11 cellular contexts compared by ENCODE assay signal in genomic region chr5:80142996-80143395, GRCh38.
DNase-seq lines count a peak whose midpoint lies in the region; ATAC-seq and TF ChIP-seq lines count a peak whose summit lies in the region.
"Had no signal": no experiment of that assay in that cellular context is flagged by ENCODE, and none has a peak within 500 bp of the region (broad histone marks: within the 10 kb centered on the region; RNA-seq: fewer than 3 reads in every experiment).

No MANE protein-coding gene starts in this region.

- H3K4me3 ChIP-seq in OCI-LY1 (ENCODE audit: low read depth, low read length, poor library complexity, severe bottlenecking) = peak overlapping the region; percentile 59
- no peak overlapping the region for H3K4me3 ChIP-seq in effector memory CD4-positive, alpha-beta T cell (ENCODE audit: insufficient read depth, low read depth, low read length, poor library complexity, severe bottlenecking)

- peaks cover 23 to 45% of the 10 kb centered on the region in 2 donors for H3K4me1 Mint-ChIP-seq in stimulated activated naive B cell treated with anti-CD40 and anti-IgM and Interleukin-4, amounts not matched to agents 10 μg/mL and 1 μg/mL and 100 μg/mL, for 72 hours

- peak; percentile 55 to 63 for ATAC-seq in stimulated activated naive B cell treated with anti-CD40 and anti-IgM and Interleukin-4, amounts not matched to agents 10 μg/mL and 1 μg/mL and 100 μg/mL, for 72 hours (replicated peaks)
- ATAC-seq in stimulated activated naive CD8-positive, alpha-beta T cell treated with anti-CD3 and anti-CD28 coated beads, Interleukin-15, Interleukin-2, amounts not matched to agents 100 U/mL and 50 U/mL, for 24 hours = no peak
- ATAC-seq: right cardiac atrium had no signal

- peaks cover 46% of the 10 kb centered on the region; the same call in 1 of the 2 replicates for H3K36me3 ChIP-seq in OCI-LY1 (ENCODE audit: insufficient read depth, low read length)
- H3K36me3 ChIP-seq in effector memory CD4-positive, alpha-beta T cell (ENCODE audit: control insufficient read depth, insufficient read depth, low read length) = peaks cover 37% of the 10 kb centered on the region

- peak overlapping the region; percentile 58 for H3K4me2 ChIP-seq in OCI-LY1 (ENCODE audit: low read length)

- no peaks in the 10 kb centered on the region for H4K20me1 ChIP-seq in OCI-LY1 (ENCODE audit: insufficient read depth, low read length)

- peaks cover 91% of the 10 kb centered on the region for H3K4me1 ChIP-seq in OCI-LY1 (ENCODE audit: insufficient read depth, low read length, severe bottlenecking)
- peaks cover 39% of the 10 kb centered on the region for H3K4me1 ChIP-seq in effector memory CD4-positive, alpha-beta T cell (ENCODE audit: control insufficient read depth, insufficient read depth, low read length, poor library complexity, severe bottlenecking)

- H3K27me3 ChIP-seq in OCI-LY1 (ENCODE audit: insufficient read depth, low read length) = no peaks in the 10 kb centered on the region
- H3K27me3 ChIP-seq in effector memory CD4-positive, alpha-beta T cell (replicated peaks; ENCODE audit: control insufficient read depth, insufficient read depth, low read length, poor library complexity, severe bottlenecking) = no peaks in the 10 kb centered on the region

- H3K27ac ChIP-seq in OCI-LY1 (ENCODE audit: low read depth, low read length, poor library complexity, severe bottlenecking) = peak overlapping the region; percentile 98
- peak overlapping the region; percentile 33 for H3K27ac ChIP-seq in effector memory CD4-positive, alpha-beta T cell (ENCODE audit: insufficient read depth, low read length, poor library complexity, severe bottlenecking)

- TF ChIP-seq CTCF in OCI-LY1 (IDR thresholded peaks at IDR 0.05; ENCODE audit: low read length) = no peak

- no peaks in the 10 kb centered on the region for H3K27me3 Mint-ChIP-seq in stimulated activated naive B cell treated with anti-CD40 and anti-IgM and Interleukin-4, amounts not matched to agents 10 μg/mL and 1 μg/mL and 100 μg/mL, for 72 hours

- H3K9ac ChIP-seq in OCI-LY1 (ENCODE audit: low read length) = peak overlapping the region; percentile 63

- peak overlapping the region; percentile 68 for H3K27ac Mint-ChIP-seq in stimulated activated naive B cell treated with anti-CD40 and anti-IgM and Interleukin-4, amounts not matched to agents 10 μg/mL and 1 μg/mL and 100 μg/mL, for 72 hours

- H3K36me3 Mint-ChIP-seq in stimulated activated naive B cell treated with anti-CD40 and anti-IgM and Interleukin-4, amounts not matched to agents 10 μg/mL and 1 μg/mL and 100 μg/mL, for 72 hours = peaks cover 14 to 31% of the 10 kb centered on the region in 2 donors

- peak overlapping the region; percentile 18 to 61 for H3K4me3 Mint-ChIP-seq in stimulated activated naive B cell treated with anti-CD40 and anti-IgM and Interleukin-4, amounts not matched to agents 10 μg/mL and 1 μg/mL and 100 μg/mL, for 72 hours

- H3F3A ChIP-seq in OCI-LY1 (ENCODE audit: insufficient read depth, low read length) = peaks cover 3% of the 10 kb centered on the region

- H3K9me3 Mint-ChIP-seq in stimulated activated naive B cell treated with anti-CD40 and anti-IgM and Interleukin-4, amounts not matched to agents 10 μg/mL and 1 μg/mL and 100 μg/mL, for 72 hours = no peaks in the 10 kb centered on the region

- peak; percentile 30 for DNase-seq in activated CD8-positive, alpha-beta memory T cell treated with anti-CD3 and anti-CD28 coated beads for 24 hours
- DNase-seq in activated CD8-positive, alpha-beta memory T cell treated with anti-CD3 and anti-CD28 coated beads, Interleukin-2, amount 50 U/mL, for 4 hours = no peak
- no peak for DNase-seq in effector memory CD4-positive, alpha-beta T cell
- no peak for DNase-seq in stimulated activated naive B cell treated with anti-CD40 and anti-IgM and Interleukin-4, amounts not matched to agents 10 μg/mL and 1 μg/mL and 100 μg/mL, for 72 hours
- DNase-seq in HT-29 (ENCODE audit: low spot score) (no peak), NCI-H526 treated with DMSO at 0.1 percent for 48 hours (lab: John Stamatoyannopoulos, UW) (no peak)
- DNase-seq in stimulated activated naive CD8-positive, alpha-beta T cell treated with anti-CD3 and anti-CD28 coated beads, Interleukin-15, Interleukin-2, amounts not matched to agents 100 U/mL and 50 U/mL, for 24 hours = no peak
- DNase-seq: DMS53, NCI-H1105, right cardiac atrium had no signal

- no peaks in the 10 kb centered on the region for H3K9me2 ChIP-seq in OCI-LY1 (ENCODE audit: low read depth, low read length)

- H3K79me2 ChIP-seq in OCI-LY1 (ENCODE audit: insufficient read depth, low read length) = no peaks in the 10 kb centered on the region

- no peaks in the 10 kb centered on the region for H3K9me3 ChIP-seq in OCI-LY1 (ENCODE audit: low read length)
- H3K9me3 ChIP-seq in effector memory CD4-positive, alpha-beta T cell (ENCODE audit: control insufficient read depth, low read length) = no peaks in the 10 kb centered on the region

- H2AFZ ChIP-seq in OCI-LY1 (ENCODE audit: low read length) = no peak overlapping the region
